Comparison of ENCODE assay signal across 11 cellular contexts in genomic region chr5:152246401-152246800, GRCh38.
DNase-seq lines count a peak whose midpoint lies in the region; ATAC-seq and TF ChIP-seq lines count a peak whose summit lies in the region.
"Had no signal": no experiment of that assay in that cellular context is flagged by ENCODE, and none has a peak within 500 bp of the region (broad histone marks: within the 10 kb centered on the region; RNA-seq: fewer than 3 reads in every experiment).

No MANE protein-coding gene starts in this region.

- POLR2A ChIA-PET in activated CD4-positive, alpha-beta memory T cell treated with anti-CD3 and anti-CD28 coated beads for 36 hours (lab: Charles Lee), result no interaction called here
- POLR2A ChIA-PET in activated CD4-positive, alpha-beta memory T cell treated with anti-CD3 and anti-CD28 coated beads, Interleukin-2, amount 10 ng/mL, durations not matched to agents 7 days and 5 days (lab: Charles Lee), result no interaction called here

- TF ChIP-seq CTCF in fibroblast of mammary gland (conservative IDR thresholded peaks at IDR 0.05; ENCODE audit: control insufficient read depth, insufficient read depth, low read depth, low read length), result no peak
- no peak for TF ChIP-seq CTCF in retinal pigment epithelial cell (conservative IDR thresholded peaks at IDR 0.05; ENCODE audit: low read depth, low read length)

- no peaks in the 10 kb centered on the region for H3K27me3 ChIP-seq in aorta (ENCODE audit: control insufficient read depth in 1 of 2, insufficient read depth in 2 of 2, low read length in 1 of 2)

- H3K27ac ChIP-seq in aorta (ENCODE audit: low read depth in 1 of 2, low read length in 2 of 2), result no peak overlapping the region
- H3K27ac ChIP-seq: coronary artery had no signal

- no peak overlapping the region for H3K4me3 Mint-ChIP-seq in activated CD4-positive, alpha-beta memory T cell treated with anti-CD3 and anti-CD28 coated beads for 36 hours
- H3K4me3 Mint-ChIP-seq in activated CD4-positive, alpha-beta memory T cell treated with anti-CD3 and anti-CD28 coated beads, Interleukin-2, amount 10 ng/mL, durations not matched to agents 7 days and 5 days, result no peak overlapping the region
- no peak overlapping the region for H3K4me3 Mint-ChIP-seq in effector memory CD8-positive, alpha-beta T cell
- H3K4me3 Mint-ChIP-seq: stimulated activated effector memory CD8-positive, alpha-beta T cell treated with anti-CD3 and anti-CD28 coated beads, Interleukin-12 subunit alpha, Interleukin-12 subunit beta, amount 100 ng/mL, for 72 hours had no signal

- CTCF ChIA-PET in activated CD4-positive, alpha-beta memory T cell treated with anti-CD3 and anti-CD28 coated beads for 36 hours (lab: Charles Lee), result no interaction called here
- CTCF ChIA-PET in activated CD4-positive, alpha-beta memory T cell treated with anti-CD3 and anti-CD28 coated beads, Interleukin-2, amount 10 ng/mL, durations not matched to agents 7 days and 5 days (lab: Charles Lee), result no interaction called here

- H3K4me1 Mint-ChIP-seq in activated CD4-positive, alpha-beta memory T cell treated with anti-CD3 and anti-CD28 coated beads for 36 hours (ENCODE audit: low read depth), result no peaks in the 10 kb centered on the region
- no peaks in the 10 kb centered on the region for H3K4me1 Mint-ChIP-seq in activated CD4-positive, alpha-beta memory T cell treated with anti-CD3 and anti-CD28 coated beads, Interleukin-2, amount 10 ng/mL, durations not matched to agents 7 days and 5 days
- no peaks in the 10 kb centered on the region for H3K4me1 Mint-ChIP-seq in effector memory CD8-positive, alpha-beta T cell (ENCODE audit: low read depth in 2 of 2)
- H3K4me1 Mint-ChIP-seq: stimulated activated effector memory CD8-positive, alpha-beta T cell treated with anti-CD3 and anti-CD28 coated beads, Interleukin-12 subunit alpha, Interleukin-12 subunit beta, amount 100 ng/mL, for 72 hours had no signal

- H3K9me3 ChIP-seq in aorta (ENCODE audit: control insufficient read depth, low read length), result peaks cover 1% of the 10 kb centered on the region

- H3K4me1 ChIP-seq in aorta (ENCODE audit: control insufficient read depth in 1 of 2, insufficient read depth in 2 of 2, low read length in 2 of 2), result no peaks in the 10 kb centered on the region

- H3K4me3 ChIP-seq in fibroblast of mammary gland (ENCODE audit: control insufficient read depth, low read depth, low read length) (no peak overlapping the region), retinal pigment epithelial cell (ENCODE audit: low read length) (no peak overlapping the region), aorta (ENCODE audit: low read length in 2 of 2) (no peak overlapping the region)
- H3K4me3 ChIP-seq: coronary artery had no signal

- no peaks in the 10 kb centered on the region for H3K9me3 Mint-ChIP-seq in activated CD4-positive, alpha-beta memory T cell treated with anti-CD3 and anti-CD28 coated beads for 36 hours
- H3K9me3 Mint-ChIP-seq in activated CD4-positive, alpha-beta memory T cell treated with anti-CD3 and anti-CD28 coated beads, Interleukin-2, amount 10 ng/mL, durations not matched to agents 7 days and 5 days, result no peaks in the 10 kb centered on the region
- H3K9me3 Mint-ChIP-seq in effector memory CD8-positive, alpha-beta T cell, result peaks cover 0 to 5% of the 10 kb centered on the region in 2 donors
- H3K9me3 Mint-ChIP-seq: stimulated activated effector memory CD8-positive, alpha-beta T cell treated with anti-CD3 and anti-CD28 coated beads, Interleukin-12 subunit alpha, Interleukin-12 subunit beta, amount 100 ng/mL, for 72 hours had no signal

- WGBS in aorta, 2 donors, result 17 to 19% methylated on average over 5 of the region's 5 CpGs

- ATAC-seq in effector memory CD8-positive, alpha-beta T cell (replicated peaks), result no peak
- no peak for ATAC-seq in aorta (ENCODE audit: low FRiP score)
- ATAC-seq: left colon; stimulated activated effector memory CD8-positive, alpha-beta T cell treated with anti-CD3 and anti-CD28 coated beads, Interleukin-12 subunit alpha, Interleukin-12 subunit beta, amount 100 ng/mL, for 72 hours had no signal

- H3K36me3 Mint-ChIP-seq in activated CD4-positive, alpha-beta memory T cell treated with anti-CD3 and anti-CD28 coated beads for 36 hours, result no peaks in the 10 kb centered on the region
- H3K36me3 Mint-ChIP-seq in activated CD4-positive, alpha-beta memory T cell treated with anti-CD3 and anti-CD28 coated beads, Interleukin-2, amount 10 ng/mL, durations not matched to agents 7 days and 5 days (ENCODE audit: low read depth), result no peaks in the 10 kb centered on the region
- no peaks in the 10 kb centered on the region for H3K36me3 Mint-ChIP-seq in effector memory CD8-positive, alpha-beta T cell (ENCODE audit: insufficient read depth)
- H3K36me3 Mint-ChIP-seq: stimulated activated effector memory CD8-positive, alpha-beta T cell treated with anti-CD3 and anti-CD28 coated beads, Interleukin-12 subunit alpha, Interleukin-12 subunit beta, amount 100 ng/mL, for 72 hours had no signal

- H3K27ac Mint-ChIP-seq in activated CD4-positive, alpha-beta memory T cell treated with anti-CD3 and anti-CD28 coated beads for 36 hours, result no peak overlapping the region
- no peak overlapping the region for H3K27ac Mint-ChIP-seq in activated CD4-positive, alpha-beta memory T cell treated with anti-CD3 and anti-CD28 coated beads, Interleukin-2, amount 10 ng/mL, durations not matched to agents 7 days and 5 days
- H3K27ac Mint-ChIP-seq in effector memory CD8-positive, alpha-beta T cell, result no peak overlapping the region
- H3K27ac Mint-ChIP-seq: stimulated activated effector memory CD8-positive, alpha-beta T cell treated with anti-CD3 and anti-CD28 coated beads, Interleukin-12 subunit alpha, Interleukin-12 subunit beta, amount 100 ng/mL, for 72 hours had no signal

- intact Hi-C loops in activated CD4-positive, alpha-beta memory T cell treated with anti-CD3 and anti-CD28 coated beads for 36 hours (cut with micrococcal nuclease), result no loop called here
- intact Hi-C loops in aorta (cut with DNase I), result no loop called here

- H3K27me3 Mint-ChIP-seq in activated CD4-positive, alpha-beta memory T cell treated with anti-CD3 and anti-CD28 coated beads for 36 hours, result no peaks in the 10 kb centered on the region
- H3K27me3 Mint-ChIP-seq in activated CD4-positive, alpha-beta memory T cell treated with anti-CD3 and anti-CD28 coated beads, Interleukin-2, amount 10 ng/mL, durations not matched to agents 7 days and 5 days, result no peaks in the 10 kb centered on the region
- H3K27me3 Mint-ChIP-seq in effector memory CD8-positive, alpha-beta T cell, result peaks cover 6% of the 10 kb centered on the region in 2 donors

- DNase-seq in activated CD4-positive, alpha-beta memory T cell treated with anti-CD3 and anti-CD28 coated beads for 36 hours, result peak; percentile 9
- no peak for DNase-seq in activated CD4-positive, alpha-beta memory T cell treated with anti-CD3 and anti-CD28 coated beads, Interleukin-2, amount 10 ng/mL, durations not matched to agents 7 days and 5 days
- DNase-seq in RKO (ENCODE audit: low spot score) (peak; percentile 56), fibroblast of mammary gland (ENCODE audit: low read depth) (peak; percentile 4), retinal pigment epithelial cell (ENCODE audit: low read depth) (peak; percentile 6), DMS153 treated with DMSO at 0.1 percent for 48 hours (lab: John Stamatoyannopoulos, UW; ENCODE audit: unreplicated experiment) (no peak), aorta (no peak)
- DNase-seq in effector memory CD8-positive, alpha-beta T cell, result no peak

- H3K36me3 ChIP-seq in aorta (ENCODE audit: control insufficient read depth in 1 of 2, insufficient read depth in 2 of 2, low read length in 1 of 2), result no peaks in the 10 kb centered on the region

Comparison
In these comparisons a context has a peak if more than half of its experiments do, and no peak if none do; other contexts are left out.
1. DNase-seq: peak in activated CD4-positive, alpha-beta memory T cell treated with anti-CD3 and anti-CD28 coated beads for 36 hours (single experiment), RKO (single experiment), fibroblast of mammary gland (single experiment) and retinal pigment epithelial cell (single experiment); none in activated CD4-positive, alpha-beta memory T cell treated with anti-CD3 and anti-CD28 coated beads, Interleukin-2, amount 10 ng/mL, durations not matched to agents 7 days and 5 days (single experiment), effector memory CD8-positive, alpha-beta T cell (0 of 3), DMS153 treated with DMSO at 0.1 percent for 48 hours (single experiment) and aorta (0 of 2).